Comparison of ENCODE assay signal across 32 cellular contexts in genomic region chr7:116429986-116430619, GRCh38.
A peak's percentile ranks its signal among the peaks of the same experiment; 100 is the strongest.
DNase-seq lines count a peak whose midpoint lies in the region; ATAC-seq, FAIRE-seq and TF ChIP-seq lines count a peak whose summit lies in the region.
"Had no signal": no experiment of that assay in that cellular context is flagged by ENCODE, and none has a peak within 500 bp of the region (broad histone marks: within the 10 kb centered on the region; RNA-seq: fewer than 3 reads in every experiment).

No MANE protein-coding gene starts in this region.

- TF ChIP-seq CTCF in A549 (IDR thresholded peaks at IDR 0.05) (no peak), HFFc6 (IDR thresholded peaks at IDR 0.05) (no peak), keratinocyte (optimal IDR thresholded peaks at IDR 0.05 in 1 of 3, IDR thresholded peaks at IDR 0.05 in 1 of 3, conservative IDR thresholded peaks at IDR 0.05 in 1 of 3; ENCODE audit: extremely low read depth in 1 of 3, insufficient read depth in 2 of 3, low read length in 3 of 3) (no peak), vagina (IDR thresholded peaks at IDR 0.05) (no peak), WERI-Rb-1 (IDR thresholded peaks at IDR 0.05; ENCODE audit: low read depth, low read length) (no peak)

- H3K27ac ChIP-seq in A549 (peak overlapping the region; percentile 27 to 64; a peak in 4 of 6 replicates), keratinocyte (ENCODE audit: control insufficient read depth, insufficient read depth, low read length) (no peak overlapping the region), vagina (no peak overlapping the region), WERI-Rb-1 (no peak overlapping the region)
- H3K27ac ChIP-seq: heart right ventricle, lower lobe of right lung, testis had no signal

- DNase-seq in A549 (ENCODE audit: low read depth in 1 of 2, low spot score in 1 of 2) = no peak
- no peak for DNase-seq in HFFc6
- DNase-seq in adipocyte (ENCODE audit: low read depth) = no peak
- no peak for DNase-seq in keratinocyte (ENCODE audit: low read depth, low spot score)
- DNase-seq in vagina (ENCODE audit: extremely low spot score in 2 of 2) = no peak
- DNase-seq in activated T-cell treated with anti-CD3 and anti-CD28 coated beads for 4 hours = no peak
- no peak for DNase-seq in activated CD8-positive, alpha-beta memory T cell treated with anti-CD3 and anti-CD28 coated beads, Interleukin-2, amount 50 U/mL, for 48 hours
- DNase-seq in WERI-Rb-1 = no peak
- DNase-seq: activated B cell treated with CpG ODN at 0.5 μM for 24 hours; activated CD4-positive, alpha-beta T cell treated with anti-CD3 and anti-CD28 coated beads, Interleukin-2, amount 50 U/mL, for 1 hour; activated gamma-delta T cell treated with Interleukin-2 at 50 U/mL for 16 hours; activated T-cell treated with anti-CD3 and anti-CD28 coated beads, Interleukin-2, amount 50 U/mL, for 48 hours; BE2C; CD8-positive, alpha-beta T cell; central memory CD4-positive, alpha-beta T cell; DMS53; heart right ventricle; Karpas-422; lower lobe of right lung; natural killer cell; NCI-H1092; NCI-H1694; NCI-H446; NCI-H774; occipital lobe; SIG-M5; stimulated activated naive CD4-positive, alpha-beta T cell treated with Interleukin-2 at 50 U/mL for 16 hours; T-helper 9 cell; testis had no signal

- H2AFZ ChIP-seq in keratinocyte (ENCODE audit: control insufficient read depth, low read length) = peak overlapping the region; percentile 75

- H3K36me3 ChIP-seq in adipocyte (ENCODE audit: control insufficient read depth, insufficient read depth, low read length, severe bottlenecking) = no peaks in the 10 kb centered on the region
- H3K36me3 ChIP-seq in keratinocyte (ENCODE audit: control insufficient read depth in 2 of 2, extremely low read depth in 1 of 2, insufficient read depth in 2 of 2, low read length in 2 of 2) = no peaks in the 10 kb centered on the region
- no peaks in the 10 kb centered on the region for H3K36me3 ChIP-seq in vagina
- H3K36me3 ChIP-seq in WERI-Rb-1 = no peaks in the 10 kb centered on the region
- H3K36me3 ChIP-seq: BE2C, heart right ventricle, lower lobe of right lung had no signal

- dilution Hi-C loops in keratinocyte (cut with MboI; ENCODE audit: extremely low pct_ligation_motif_present, low sequenced_read_pairs) = no loop called here

- intact Hi-C loops in vagina (cut with DNase I) = no loop called here

- H3K4me3 ChIP-seq in A549 (no peak overlapping the region), adipocyte (ENCODE audit: low read length) (no peak overlapping the region), keratinocyte (ENCODE audit: control insufficient read depth in 2 of 3, extremely low read depth in 1 of 3, insufficient read depth in 2 of 3, low read depth in 1 of 3, low read length in 3 of 3) (no peak overlapping the region), vagina (no peak overlapping the region), WERI-Rb-1 (ENCODE audit: low read depth, low read length) (no peak overlapping the region)
- H3K4me3 ChIP-seq: heart right ventricle, lower lobe of right lung, testis had no signal

- CTCF ChIA-PET in A549 (lab: Yijun Ruan, JAX) = interaction anchor here (1.0 kb wide), 2 partner anchors 25 to 171 kb away, joined by 4 to 5 read pairs; no protein-coding TSS in a partner anchor

- TF ChIP-seq RAD21 in A549 (conservative IDR thresholded peaks at IDR 0.05 in 1 of 2, IDR thresholded peaks at IDR 0.05 in 1 of 2) = no peak

- no peaks in the 10 kb centered on the region for H3K79me2 ChIP-seq in keratinocyte (ENCODE audit: control insufficient read depth, insufficient read depth, low read length)

- H3K4me1 Mint-ChIP-seq in HFFc6 (ENCODE audit: low read depth) = peaks cover 70% of the 10 kb centered on the region
- H3K4me1 Mint-ChIP-seq: activated B cell treated with CpG ODN at 0.5 μM for 24 hours, natural killer cell had no signal

- peak overlapping the region; percentile 58; the same call in 1 of the 2 replicates for H3K27ac Mint-ChIP-seq in HFFc6
- H3K27ac Mint-ChIP-seq: activated B cell treated with CpG ODN at 0.5 μM for 24 hours; CD8-positive, alpha-beta T cell; dendritic cell treated with granulocyte-macrophage colony-stimulating factor and Interleukin-4, amounts not matched to agents 40 ng/mL and 50 ng/mL, for 4 days; natural killer cell had no signal

- no peak for ATAC-seq in A549
- ATAC-seq: CD8-positive, alpha-beta T cell; lower lobe of right lung; natural killer cell had no signal

- H3K4me2 ChIP-seq in A549 = no peak overlapping the region
- H3K4me2 ChIP-seq in keratinocyte (ENCODE audit: control insufficient read depth, extremely low read depth, insufficient read depth, low read depth, low read length) = no peak overlapping the region

- FAIRE-seq in A549 (lab: Jason Lieb, UNC) (no peak), keratinocyte (lab: Jason Lieb, UNC) (no peak)
- FAIRE-seq: GM12892, H54 had no signal

- 0 out of 2 replicates have a peak, but pooled peaks cover 16% of the 10 kb centered on the region for H3K36me3 Mint-ChIP-seq in HFFc6 (ENCODE audit: low read depth)
- H3K36me3 Mint-ChIP-seq: CD8-positive, alpha-beta T cell; natural killer cell had no signal

- peak overlapping the region; percentile 18 for H3K9ac ChIP-seq in adipocyte (ENCODE audit: low read length)
- H3K9ac ChIP-seq in keratinocyte (ENCODE audit: control insufficient read depth, extremely low read depth, insufficient read depth, low read length) = no peak overlapping the region

- no peaks in the 10 kb centered on the region for H3K9me3 ChIP-seq in A549
- H3K9me3 ChIP-seq in adipocyte (ENCODE audit: control insufficient read depth, low read length) = peaks cover 6% of the 10 kb centered on the region
- no peaks in the 10 kb centered on the region for H3K9me3 ChIP-seq in keratinocyte (ENCODE audit: control insufficient read depth, low read depth, low read length)
- no peaks in the 10 kb centered on the region for H3K9me3 ChIP-seq in vagina
- H3K9me3 ChIP-seq in WERI-Rb-1 (ENCODE audit: severe bottlenecking) = no peaks in the 10 kb centered on the region
- H3K9me3 ChIP-seq: BE2C, lower lobe of right lung, testis had no signal

- TF ChIP-seq POLR2A in A549 (IDR thresholded peaks at IDR 0.05; ENCODE audit: low read length) = no peak
- no peak for TF ChIP-seq POLR2A in vagina (IDR thresholded peaks at IDR 0.05)

- H3K27me3 ChIP-seq in adipocyte (replicated peaks; ENCODE audit: control insufficient read depth, insufficient read depth, low read length) (no peaks in the 10 kb centered on the region), keratinocyte (ENCODE audit: control insufficient read depth, extremely low read depth, insufficient read depth, low read length) (no peaks in the 10 kb centered on the region), vagina (no peaks in the 10 kb centered on the region), WERI-Rb-1 (ENCODE audit: insufficient read depth, low read depth, severe bottlenecking) (peaks cover 19% of the 10 kb centered on the region)
- H3K27me3 ChIP-seq: BE2C, heart right ventricle, testis had no signal

- peaks cover 3% of the 10 kb centered on the region for H3K27me3 Mint-ChIP-seq in HFFc6 (ENCODE audit: insufficient read depth)
- H3K27me3 Mint-ChIP-seq: dendritic cell treated with granulocyte-macrophage colony-stimulating factor and Interleukin-4, amounts not matched to agents 40 ng/mL and 50 ng/mL, for 4 days had no signal

- no peaks in the 10 kb centered on the region for H3K9me1 ChIP-seq in keratinocyte (ENCODE audit: control insufficient read depth, extremely low read depth, insufficient read depth, low read length)

- H3K4me3 Mint-ChIP-seq in HFFc6 = no peak overlapping the region
- H3K4me3 Mint-ChIP-seq: activated B cell treated with CpG ODN at 0.5 μM for 24 hours; CD8-positive, alpha-beta T cell; dendritic cell treated with granulocyte-macrophage colony-stimulating factor and Interleukin-4, amounts not matched to agents 40 ng/mL and 50 ng/mL, for 4 days; natural killer cell had no signal

- 74% methylated on average over 1 of the region's 1 CpG for WGBS in A549 (ENCODE audit: missing lambda C conversion rate)

- H3K4me1 ChIP-seq in A549 (peaks cover 43% of the 10 kb centered on the region), adipocyte (ENCODE audit: control insufficient read depth, insufficient read depth, low read length) (peaks cover 44% of the 10 kb centered on the region), keratinocyte (ENCODE audit: control insufficient read depth, extremely low read depth, insufficient read depth, low read length) (peaks cover 33% of the 10 kb centered on the region), vagina (no peaks in the 10 kb centered on the region)
- H3K4me1 ChIP-seq: BE2C had no signal

- H3K9me3 Mint-ChIP-seq in HFFc6 = no peaks in the 10 kb centered on the region
- H3K9me3 Mint-ChIP-seq: activated B cell treated with CpG ODN at 0.5 μM for 24 hours; CD8-positive, alpha-beta T cell; dendritic cell treated with granulocyte-macrophage colony-stimulating factor and Interleukin-4, amounts not matched to agents 40 ng/mL and 50 ng/mL, for 4 days; natural killer cell had no signal

- no peak for TF ChIP-seq EP300 in A549 (IDR thresholded peaks at IDR 0.05)

- POLR2A ChIA-PET in A549 (lab: Yijun Ruan, JAX) = no interaction called here

- H4K20me1 ChIP-seq in keratinocyte (ENCODE audit: control insufficient read depth, extremely low read depth, insufficient read depth, low read length) = no peaks in the 10 kb centered on the region

TF ChIP-seq in A549, 52 proteins besides CTCF, POLR2A, EP300 and RAD21 (continues in another document):
- TF ChIP-seq RFX5 (IDR thresholded peaks at IDR 0.05) = no peak
- TF ChIP-seq KDM1A (IDR thresholded peaks at IDR 0.05; ENCODE audit: low read depth) = no peak
- no peak for TF ChIP-seq NFE2L2 (conservative IDR thresholded peaks at IDR 0.05; ENCODE audit: low read length)
- no peak for TF ChIP-seq JUNB (IDR thresholded peaks at IDR 0.05)
- no peak for TF ChIP-seq ZC3H11A (IDR thresholded peaks at IDR 0.05)
- TF ChIP-seq MAFK (IDR thresholded peaks at IDR 0.05; ENCODE audit: partially characterized antibody) = no peak
- TF ChIP-seq RCOR1 (IDR thresholded peaks at IDR 0.05; ENCODE audit: low read depth, low read length) = no peak
- no peak for TF ChIP-seq FOXS1 (CRISPR knock-in tag; IDR thresholded peaks at IDR 0.05)
- TF ChIP-seq ZFP36 (IDR thresholded peaks at IDR 0.05; ENCODE audit: borderline replicate concordance, partially characterized antibody) = no peak
- no peak for TF ChIP-seq TP53 (CRISPR knock-in tag; IDR thresholded peaks at IDR 0.05)
- no peak for TF ChIP-seq BHLHE40 (IDR thresholded peaks at IDR 0.05; ENCODE audit: low read depth, low read length)
- no peak for TF ChIP-seq CHD2 (IDR thresholded peaks at IDR 0.05; ENCODE audit: low read length, partially characterized antibody)

Comparison
In these comparisons a context has a peak if more than half of its experiments do, and no peak if none do; other contexts are left out.
1. H3K27ac ChIP-seq: peak in A549 (2 of 2); none in keratinocyte (single experiment), vagina (single experiment) and WERI-Rb-1 (single experiment).